ENCODE assay signal across 16 cellular contexts in genomic region chr2:193382583-193382982, GRCh38.
"Had no signal": no experiment of that assay in that cellular context is flagged by ENCODE, and none has a peak within 500 bp of the region (broad histone marks: within the 10 kb centered on the region; RNA-seq: fewer than 3 reads in every experiment).

No MANE protein-coding gene starts in this region.

- H3K9me3 ChIP-seq: gastrocnemius medialis, testis, tibial nerve had no signal

- DNase-seq: cortex of kidney; dorsolateral prefrontal cortex; effector CD8-positive, alpha-beta T cell; gastrocnemius medialis; heart right ventricle; kidney glomerular epithelial cell; naive thymus-derived CD4-positive, alpha-beta T cell; posterior cingulate gyrus; stimulated activated CD4-positive, alpha-beta T cell treated with anti-CD3 and anti-CD28 coated beads, Interleukin-2, amount 100 ng/mL, for 24 hours; stimulated activated CD4-positive, alpha-beta T cell treated with anti-CD3 and anti-CD28 coated beads, Interleukin-4, amount 100 ng/mL, for 4 hours; stimulated activated naive B cell treated with anti-CD40 and anti-IgM and Interleukin-4, amounts not matched to agents 10 μg/mL and 1 μg/mL and 100 μg/mL, for 72 hours; stimulated activated naive CD8-positive, alpha-beta T cell treated with anti-CD3 and anti-CD28 coated beads, Interleukin-15, amount 100 ng/mL, for 72 hours had no signal

- H3K27ac ChIP-seq: dorsolateral prefrontal cortex, gastrocnemius medialis, heart right ventricle, testis, tibial nerve had no signal

- H3K27ac Mint-ChIP-seq: naive thymus-derived CD4-positive, alpha-beta T cell; stimulated activated naive B cell treated with anti-CD40 and anti-IgM and Interleukin-4, amounts not matched to agents 10 μg/mL and 1 μg/mL and 100 μg/mL, for 72 hours; stimulated activated naive CD8-positive, alpha-beta T cell treated with anti-CD3 and anti-CD28 coated beads, Interleukin-15, amount 100 ng/mL, for 72 hours had no signal

- H3K27me3 ChIP-seq: dorsolateral prefrontal cortex, gastrocnemius medialis, heart right ventricle, testis, tibial nerve had no signal

- ATAC-seq: esophagus mucosa; gastrocnemius medialis; heart right ventricle; naive thymus-derived CD4-positive, alpha-beta T cell; sciatic nerve; stimulated activated naive B cell treated with anti-CD40 and anti-IgM and Interleukin-4, amounts not matched to agents 10 μg/mL and 1 μg/mL and 100 μg/mL, for 72 hours; stimulated activated naive CD8-positive, alpha-beta T cell treated with anti-CD3 and anti-CD28 coated beads, Interleukin-15, amount 100 ng/mL, for 72 hours had no signal

- H3K36me3 Mint-ChIP-seq: naive thymus-derived CD4-positive, alpha-beta T cell; stimulated activated naive B cell treated with anti-CD40 and anti-IgM and Interleukin-4, amounts not matched to agents 10 μg/mL and 1 μg/mL and 100 μg/mL, for 72 hours had no signal

- H3K27me3 Mint-ChIP-seq: naive thymus-derived CD4-positive, alpha-beta T cell; stimulated activated naive B cell treated with anti-CD40 and anti-IgM and Interleukin-4, amounts not matched to agents 10 μg/mL and 1 μg/mL and 100 μg/mL, for 72 hours; stimulated activated naive CD8-positive, alpha-beta T cell treated with anti-CD3 and anti-CD28 coated beads, Interleukin-15, amount 100 ng/mL, for 72 hours had no signal

- H3K4me1 Mint-ChIP-seq: naive thymus-derived CD4-positive, alpha-beta T cell; stimulated activated naive B cell treated with anti-CD40 and anti-IgM and Interleukin-4, amounts not matched to agents 10 μg/mL and 1 μg/mL and 100 μg/mL, for 72 hours had no signal

- H3K9me3 Mint-ChIP-seq: stimulated activated naive CD8-positive, alpha-beta T cell treated with anti-CD3 and anti-CD28 coated beads, Interleukin-15, amount 100 ng/mL, for 72 hours had no signal

- H3K4me1 ChIP-seq: gastrocnemius medialis, heart right ventricle, testis, tibial nerve had no signal

- H3K36me3 ChIP-seq: gastrocnemius medialis, heart right ventricle, tibial nerve had no signal

- H3K4me3 ChIP-seq: dorsolateral prefrontal cortex, gastrocnemius medialis, heart right ventricle, testis, tibial nerve had no signal

- H3K4me3 Mint-ChIP-seq: naive thymus-derived CD4-positive, alpha-beta T cell; stimulated activated naive B cell treated with anti-CD40 and anti-IgM and Interleukin-4, amounts not matched to agents 10 μg/mL and 1 μg/mL and 100 μg/mL, for 72 hours; stimulated activated naive CD8-positive, alpha-beta T cell treated with anti-CD3 and anti-CD28 coated beads, Interleukin-15, amount 100 ng/mL, for 72 hours had no signal
